In genomic region chr19:488505-489417, GRCh38 we compare ENCODE assay signal across 8 cellular contexts. TPM values are rescaled to one million over a fixed set of nuclear protein-coding genes. Genes with fewer than 3 reads are reported as not detected.
DNase-seq lines count a peak whose midpoint lies in the region; ATAC-seq and TF ChIP-seq lines count a peak whose summit lies in the region.

No MANE protein-coding gene starts in this region.

- H3K9me3 ChIP-seq in WERI-Rb-1 (ENCODE audit: severe bottlenecking) (peaks cover 6% of the 10 kb centered on the region), breast epithelium (no peaks in the 10 kb centered on the region)

- ATAC-seq in GM18858 (IDR thresholded peaks at IDR 0.05; ENCODE audit: unreplicated experiment) (peak; percentile 73), HG03097 (IDR thresholded peaks at IDR 0.05; ENCODE audit: low FRiP score, unreplicated experiment) (peak; percentile 76)

- TF ChIP-seq CTCF in 22Rv1 (IDR thresholded peaks at IDR 0.05): no peak
- TF ChIP-seq CTCF in WERI-Rb-1 (IDR thresholded peaks at IDR 0.05; ENCODE audit: low read depth, low read length): no peak
- no peak for TF ChIP-seq CTCF in breast epithelium (IDR thresholded peaks at IDR 0.05)

- no peaks in the 10 kb centered on the region for H3K4me1 ChIP-seq in breast epithelium

- H3K27me3 ChIP-seq in WERI-Rb-1 (ENCODE audit: insufficient read depth, low read depth, severe bottlenecking): peaks cover 3% of the 10 kb centered on the region
- H3K27me3 ChIP-seq in breast epithelium: peaks cover 0 to 13% of the 10 kb centered on the region in 2 donors

- peak overlapping the region; percentile 91 for H3K4me3 ChIP-seq in WERI-Rb-1 (ENCODE audit: low read depth, low read length)
- peak overlapping the region; percentile 93 to 98 (median 95) for H3K4me3 ChIP-seq in breast epithelium

- intact Hi-C loops in breast epithelium (cut with DNase I; ENCODE audit: low total_unique reads): no loop called here

- peak; percentile 53 for TF ChIP-seq POLR2A in breast epithelium (IDR thresholded peaks at IDR 0.05)

- H3K27ac ChIP-seq in 22Rv1 (peak overlapping the region; percentile 90), WERI-Rb-1 (peak overlapping the region; percentile 96), breast epithelium (peak overlapping the region; percentile 92 to 98)

- DNase-seq in NCI-H2196 (lab: John Stamatoyannopoulos, UW; ENCODE audit: unreplicated experiment): peak; percentile 93
- DNase-seq in WERI-Rb-1: peak; percentile 97
- peak; percentile 89 to 98 for DNase-seq in breast epithelium (ENCODE audit: low spot score in 2 of 2)
- DNase-seq in inferior parietal cortex (ENCODE audit: extremely low spot score): peak; percentile 85
- peak; percentile 83 for DNase-seq in smooth muscle cell of the brain vasculature (ENCODE audit: low read depth, low spot score)

- H3K36me3 ChIP-seq in WERI-Rb-1: peaks cover 3% of the 10 kb centered on the region; the same call in 1 of the 2 replicates
- H3K36me3 ChIP-seq in breast epithelium: no peaks in the 10 kb centered on the region

RNA-seq across cellular contexts. Expression of gene MADCAM1, which starts 7.5 kb away (rescaled TPM):
- under 1 TPM in 1 of 3 donors, not detected in 2; 0.66 TPM for total RNA-seq in breast epithelium

RNA-seq across cellular contexts. Expression of gene TPGS1, which starts 18.5 kb away (rescaled TPM):
- total RNA-seq in breast epithelium: 10 to 100 TPM; 77.7 to 98.9 (median 77.7) TPM

RNA-seq across cellular contexts. Expression of gene SHC2, which starts 27.9 kb away (rescaled TPM):
- 10 to 100 TPM in 2 of 3 donors, 1 to 10 TPM in 1; 8.3 to 40.6 (median 21.8) TPM for total RNA-seq in breast epithelium

RNA-seq across cellular contexts. Expression of gene CDC34, which starts 42.8 kb away (rescaled TPM):
- 10 to 100 TPM; 44.6 to 69.5 (median 49.3) TPM for total RNA-seq in breast epithelium

RNA-seq across cellular contexts. Expression of gene GZMM, which starts 55.1 kb away (rescaled TPM):
- total RNA-seq in breast epithelium: 1 to 10 TPM in 1 of 3 donors, under 1 TPM in 1, not detected in 1; 0.33 to 1.1 TPM

Comparison
In these comparisons a context has a peak if more than half of its experiments do, and no peak if none do; other contexts are left out.
1. Peak in every context shown above with its lines: DNase-seq, ATAC-seq, H3K4me3 ChIP-seq and H3K27ac ChIP-seq.